ENCODE assay signal across 1 cellular context in genomic region chr5:65034029-65034781, GRCh38.
TF ChIP-seq lines count a peak whose summit lies in the region.

No MANE protein-coding gene starts in this region.

TF ChIP-seq in GM23338, 12 proteins besides CTCF, POLR2A, EP300 and RAD21 (continued from another document):
- TF ChIP-seq, protein P1, sequence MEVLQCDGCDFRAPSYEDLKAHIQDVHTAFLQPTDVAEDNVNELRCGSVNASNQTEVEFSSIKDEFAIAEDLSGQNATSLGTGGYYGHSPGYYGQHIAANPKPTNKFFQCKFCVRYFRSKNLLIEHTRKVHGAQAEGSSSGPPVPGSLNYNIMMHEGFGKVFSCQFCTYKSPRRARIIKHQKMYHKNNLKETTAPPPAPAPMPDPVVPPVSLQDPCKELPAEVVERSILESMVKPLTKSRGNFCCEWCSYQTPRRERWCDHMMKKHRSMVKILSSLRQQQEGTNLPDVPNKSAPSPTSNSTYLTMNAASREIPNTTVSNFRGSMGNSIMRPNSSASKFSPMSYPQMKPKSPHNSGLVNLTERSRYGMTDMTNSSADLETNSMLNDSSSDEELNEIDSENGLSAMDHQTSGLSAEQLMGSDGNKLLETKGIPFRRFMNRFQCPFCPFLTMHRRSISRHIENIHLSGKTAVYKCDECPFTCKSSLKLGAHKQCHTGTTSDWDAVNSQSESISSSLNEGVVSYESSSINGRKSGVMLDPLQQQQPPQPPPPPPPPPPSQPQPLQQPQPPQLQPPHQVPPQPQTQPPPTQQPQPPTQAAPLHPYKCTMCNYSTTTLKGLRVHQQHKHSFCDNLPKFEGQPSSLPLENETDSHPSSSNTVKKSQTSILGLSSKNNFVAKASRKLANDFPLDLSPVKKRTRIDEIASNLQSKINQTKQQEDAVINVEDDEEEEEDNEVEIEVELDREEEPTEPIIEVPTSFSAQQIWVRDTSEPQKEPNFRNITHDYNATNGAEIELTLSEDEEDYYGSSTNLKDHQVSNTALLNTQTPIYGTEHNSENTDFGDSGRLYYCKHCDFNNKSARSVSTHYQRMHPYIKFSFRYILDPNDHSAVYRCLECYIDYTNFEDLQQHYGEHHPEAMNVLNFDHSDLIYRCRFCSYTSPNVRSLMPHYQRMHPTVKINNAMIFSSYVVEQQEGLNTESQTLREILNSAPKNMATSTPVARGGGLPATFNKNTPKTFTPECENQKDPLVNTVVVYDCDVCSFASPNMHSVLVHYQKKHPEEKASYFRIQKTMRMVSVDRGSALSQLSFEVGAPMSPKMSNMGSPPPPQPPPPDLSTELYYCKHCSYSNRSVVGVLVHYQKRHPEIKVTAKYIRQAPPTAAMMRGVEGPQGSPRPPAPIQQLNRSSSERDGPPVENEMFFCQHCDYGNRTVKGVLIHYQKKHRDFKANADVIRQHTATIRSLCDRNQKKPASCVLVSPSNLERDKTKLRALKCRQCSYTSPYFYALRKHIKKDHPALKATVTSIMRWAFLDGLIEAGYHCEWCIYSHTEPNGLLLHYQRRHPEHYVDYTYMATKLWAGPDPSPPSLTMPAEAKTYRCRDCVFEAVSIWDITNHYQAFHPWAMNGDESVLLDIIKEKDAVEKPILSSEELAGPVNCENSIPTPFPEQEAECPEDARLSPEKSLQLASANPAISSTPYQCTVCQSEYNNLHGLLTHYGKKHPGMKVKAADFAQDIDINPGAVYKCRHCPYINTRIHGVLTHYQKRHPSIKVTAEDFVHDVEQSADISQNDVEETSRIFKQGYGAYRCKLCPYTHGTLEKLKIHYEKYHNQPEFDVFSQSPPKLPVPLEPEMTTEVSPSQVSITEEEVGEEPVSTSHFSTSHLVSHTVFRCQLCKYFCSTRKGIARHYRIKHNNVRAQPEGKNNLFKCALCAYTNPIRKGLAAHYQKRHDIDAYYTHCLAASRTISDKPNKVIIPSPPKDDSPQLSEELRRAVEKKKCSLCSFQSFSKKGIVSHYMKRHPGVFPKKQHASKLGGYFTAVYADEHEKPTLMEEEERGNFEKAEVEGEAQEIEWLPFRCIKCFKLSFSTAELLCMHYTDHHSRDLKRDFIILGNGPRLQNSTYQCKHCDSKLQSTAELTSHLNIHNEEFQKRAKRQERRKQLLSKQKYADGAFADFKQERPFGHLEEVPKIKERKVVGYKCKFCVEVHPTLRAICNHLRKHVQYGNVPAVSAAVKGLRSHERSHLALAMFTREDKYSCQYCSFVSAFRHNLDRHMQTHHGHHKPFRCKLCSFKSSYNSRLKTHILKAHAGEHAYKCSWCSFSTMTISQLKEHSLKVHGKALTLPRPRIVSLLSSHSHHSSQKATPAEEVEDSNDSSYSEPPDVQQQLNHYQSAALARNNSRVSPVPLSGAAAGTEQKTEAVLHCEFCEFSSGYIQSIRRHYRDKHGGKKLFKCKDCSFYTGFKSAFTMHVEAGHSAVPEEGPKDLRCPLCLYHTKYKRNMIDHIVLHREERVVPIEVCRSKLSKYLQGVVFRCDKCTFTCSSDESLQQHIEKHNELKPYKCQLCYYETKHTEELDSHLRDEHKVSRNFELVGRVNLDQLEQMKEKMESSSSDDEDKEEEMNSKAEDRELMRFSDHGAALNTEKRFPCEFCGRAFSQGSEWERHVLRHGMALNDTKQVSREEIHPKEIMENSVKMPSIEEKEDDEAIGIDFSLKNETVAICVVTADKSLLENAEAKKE (CRISPR knock-in tag; IDR thresholded peaks at IDR 0.05): no peak
- TF ChIP-seq CREB1 (CRISPR knock-in tag; IDR thresholded peaks at IDR 0.05; ENCODE audit: low read depth): no peak
